7 cellular contexts compared by ENCODE assay signal in genomic region chr9:133726401-133727276, GRCh38. TPM values are rescaled to one million over a fixed set of nuclear protein-coding genes. Genes with fewer than 3 reads are reported as not detected.
A peak's percentile ranks its signal among the peaks of the same experiment; 100 is the strongest.
DNase-seq lines count a peak whose midpoint lies in the region; ATAC-seq and TF ChIP-seq lines count a peak whose summit lies in the region.

No MANE protein-coding gene starts in this region.

- H3K4me1 Mint-ChIP-seq in chondrocyte (ENCODE audit: low read depth) = no peaks in the 10 kb centered on the region
- H3K4me1 Mint-ChIP-seq in stimulated activated memory B cell treated with anti-CD40 and anti-IgM and Interleukin-4, amounts not matched to agents 10 μg/mL and 1 μg/mL and 100 μg/mL, for 72 hours = peaks cover 10% of the 10 kb centered on the region

- peak; percentile 53 for TF ChIP-seq CTCF in GM12873 (IDR thresholded peaks at IDR 0.05; ENCODE audit: insufficient read depth, low read depth, low read length, missing control alignments)
- peak; percentile 82 for TF ChIP-seq CTCF in chondrocyte (IDR thresholded peaks at IDR 0.05)

- peaks cover 50% of the 10 kb centered on the region for H3K27me3 Mint-ChIP-seq in chondrocyte (ENCODE audit: low read depth)
- H3K27me3 Mint-ChIP-seq in stimulated activated memory B cell treated with anti-CD40 and anti-IgM and Interleukin-4, amounts not matched to agents 10 μg/mL and 1 μg/mL and 100 μg/mL, for 72 hours = peaks cover 66% of the 10 kb centered on the region

- H3K36me3 Mint-ChIP-seq in chondrocyte (ENCODE audit: low read depth) = no peaks in the 10 kb centered on the region
- H3K36me3 Mint-ChIP-seq in stimulated activated memory B cell treated with anti-CD40 and anti-IgM and Interleukin-4, amounts not matched to agents 10 μg/mL and 1 μg/mL and 100 μg/mL, for 72 hours = no peaks in the 10 kb centered on the region

- DNase-seq in NCI-H2107 (lab: John Stamatoyannopoulos, UW) (peak; percentile 65), chondrocyte (ENCODE audit: low spot score) (peak; percentile 75), medulla oblongata (ENCODE audit: extremely low spot score) (peak; percentile 56)
- peak; percentile 49 for DNase-seq in activated CD4-positive, CD25-positive, alpha-beta regulatory T cell treated with anti-CD3 and anti-CD28 coated beads, Interleukin-2, amount 50 U/mL, for 72 hours

- no peaks in the 10 kb centered on the region for H3K9me3 Mint-ChIP-seq in chondrocyte (ENCODE audit: low read depth)
- no peaks in the 10 kb centered on the region for H3K9me3 Mint-ChIP-seq in stimulated activated memory B cell treated with anti-CD40 and anti-IgM and Interleukin-4, amounts not matched to agents 10 μg/mL and 1 μg/mL and 100 μg/mL, for 72 hours

- ATAC-seq in stimulated activated memory B cell treated with anti-CD40 and anti-IgM and Interleukin-4, amounts not matched to agents 10 μg/mL and 1 μg/mL and 100 μg/mL, for 72 hours = peak; percentile 78
- ATAC-seq in GM19328 (IDR thresholded peaks at IDR 0.05; ENCODE audit: unreplicated experiment) = no peak

- no peak overlapping the region for H3K27ac Mint-ChIP-seq in chondrocyte (ENCODE audit: unreplicated experiment)
- peak overlapping the region; percentile 7 for H3K27ac Mint-ChIP-seq in stimulated activated memory B cell treated with anti-CD40 and anti-IgM and Interleukin-4, amounts not matched to agents 10 μg/mL and 1 μg/mL and 100 μg/mL, for 72 hours

- H3K4me3 Mint-ChIP-seq in chondrocyte (ENCODE audit: unreplicated experiment) = no peak overlapping the region
- H3K4me3 Mint-ChIP-seq in stimulated activated memory B cell treated with anti-CD40 and anti-IgM and Interleukin-4, amounts not matched to agents 10 μg/mL and 1 μg/mL and 100 μg/mL, for 72 hours = no peak overlapping the region

RNA-seq across cellular contexts. Expression of gene SARDH, which starts 11.5 kb away (rescaled TPM):
- 0.74 to 1.2 TPM in 2 of 3 replicates, not detected in the other for total RNA-seq in chondrocyte
